ENCODE assay signal across 8 cellular contexts in genomic region chr1:89781494-89782126, GRCh38. TPM values are rescaled to one million over a fixed set of nuclear protein-coding genes. Genes with fewer than 3 reads are reported as not detected.
DNase-seq lines count a peak whose midpoint lies in the region; ATAC-seq and TF ChIP-seq lines count a peak whose summit lies in the region.

No MANE protein-coding gene starts in this region.

- H3K27me3 ChIP-seq in Peyer's patch: no peaks in the 10 kb centered on the region
- H3K27me3 ChIP-seq in GM23248 (replicated peaks; ENCODE audit: insufficient read depth): 0 out of 2 replicates have a peak, but pooled peaks cover 6% of the 10 kb centered on the region

- H2AFZ ChIP-seq in GM23248: no peak overlapping the region

- H3K79me2 ChIP-seq in GM23248 (ENCODE audit: insufficient read depth): no peaks in the 10 kb centered on the region

- H4K20me1 ChIP-seq in GM23248 (ENCODE audit: insufficient read depth): no peaks in the 10 kb centered on the region

- ATAC-seq in GM19395 (IDR thresholded peaks at IDR 0.05; ENCODE audit: unreplicated experiment) (peak; percentile 78), HG03439 (IDR thresholded peaks at IDR 0.05; ENCODE audit: unreplicated experiment) (peak; percentile 83)

- no peaks in the 10 kb centered on the region for H3K36me3 ChIP-seq in Peyer's patch
- H3K36me3 ChIP-seq in GM23248 (ENCODE audit: low read depth): no peaks in the 10 kb centered on the region

- TF ChIP-seq CTCF in Peyer's patch (IDR thresholded peaks at IDR 0.05): no peak

- DNase-seq in activated effector memory CD4-positive, alpha-beta T cell treated with Interleukin-2 at 50 U/mL for 16 hours: peak; percentile 27
- DNase-seq in stimulated activated CD8-positive, alpha-beta memory T cell treated with anti-CD3 and anti-CD28 coated beads, Interleukin-15, amount 100 ng/mL, for 1 hour (ENCODE audit: low read depth): peak; percentile 37
- no peak for DNase-seq in Peyer's patch
- no peak for DNase-seq in GM23248
- DNase-seq in middle frontal gyrus (ENCODE audit: extremely low spot score, low spot score): no peak
- DNase-seq in cerebellar nuclear complex (lab: John Stamatoyannopoulos, UW): no peak

- H3K4me3 ChIP-seq in Peyer's patch (no peak overlapping the region), GM23248 (no peak overlapping the region)

- no peak overlapping the region for H3K4me2 ChIP-seq in GM23248 (ENCODE audit: unreplicated experiment)

- H3K27ac ChIP-seq in Peyer's patch: no peak overlapping the region
- no peak overlapping the region for H3K27ac ChIP-seq in GM23248

- TF ChIP-seq POLR2A in Peyer's patch (IDR thresholded peaks at IDR 0.05): no peak

- H3K9me2 ChIP-seq in GM23248 (ENCODE audit: insufficient read depth): no peaks in the 10 kb centered on the region

- no peaks in the 10 kb centered on the region for H3K9me3 ChIP-seq in Peyer's patch
- H3K9me3 ChIP-seq in GM23248 (ENCODE audit: low read depth): no peaks in the 10 kb centered on the region

- WGBS in GM23248 (ENCODE audit: low coverage in 1 of 2, low lambda C conversion rate in 2 of 2, missing lambda C conversion rate in 2 of 2), 2 experiments: 14 to 18% methylated on average over 4 of the region's 4 CpGs

- no peak overlapping the region for H3K9ac ChIP-seq in GM23248

- H3F3A ChIP-seq in GM23248 (ENCODE audit: insufficient read depth): no peaks in the 10 kb centered on the region

- in situ Hi-C loops in GM23248 (cut with MboI): no loop called here

- H3K4me1 ChIP-seq in Peyer's patch (no peaks in the 10 kb centered on the region), GM23248 (ENCODE audit: insufficient read depth) (no peaks in the 10 kb centered on the region; the same call in 1 of the 2 replicates)

RNA-seq across cellular contexts. Expression of gene LRRC8D, which starts 39.2 kb away (rescaled TPM):
- 100 to 1,000 TPM in 1 of 4 donors, 10 to 100 TPM in 3; 28.9 to 113 (median 58.8) TPM for total RNA-seq in Peyer's patch
- 30.7 and 35.3 TPM in 2 replicates for total RNA-seq in GM23248 (2014; rRNA removed; shearing (Covaris generic))
- polyA plus RNA-seq in GM23248 (2016; fragmentation: Nextera tagmentation; extraction: Ambion mirVana): 29.9 and 30.1 TPM in 2 replicates

Comparison
In these comparisons a context has a peak if more than half of its experiments do, and no peak if none do; other contexts are left out.
1. DNase-seq: peak in activated effector memory CD4-positive, alpha-beta T cell treated with Interleukin-2 at 50 U/mL for 16 hours (single experiment) and stimulated activated CD8-positive, alpha-beta memory T cell treated with anti-CD3 and anti-CD28 coated beads, Interleukin-15, amount 100 ng/mL, for 1 hour (single experiment); none in Peyer's patch (0 of 3), GM23248 (single experiment), middle frontal gyrus (single experiment) and cerebellar nuclear complex (0 of 2).